In the genomic region with DNA sequence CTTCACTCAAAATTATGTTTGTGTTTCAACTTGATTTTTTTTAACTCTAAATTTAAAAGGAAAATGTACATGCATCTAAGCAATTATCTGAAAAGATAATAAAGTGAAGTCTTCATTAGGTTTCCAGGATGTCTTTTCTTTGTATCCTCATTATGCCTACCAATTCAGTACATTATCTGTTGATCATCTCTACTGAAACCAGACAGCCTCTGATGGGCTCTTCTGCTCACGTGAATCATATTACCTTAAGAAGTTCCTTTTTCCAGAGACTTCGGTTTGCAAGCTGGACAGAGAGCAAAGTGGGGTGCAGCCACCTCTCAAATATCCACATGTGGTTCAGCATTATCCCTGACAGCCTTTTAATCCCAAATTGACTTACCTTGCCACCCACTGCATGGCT, we compare ENCODE assay signal across 25 cellular contexts.
"Had no signal": no experiment of that assay in that cellular context is flagged by ENCODE, and none has a peak within 500 bp of the region (broad histone marks: within the 10 kb centered on the region; RNA-seq: fewer than 3 reads in every experiment).

No MANE protein-coding gene starts in this region.

- H3K4me2 ChIP-seq: KMS-11, PC-9 had no signal

- H3K4me3 Mint-ChIP-seq: IgD-negative memory B cell, T-helper 17 cell had no signal

- H3K4me1 ChIP-seq: Peyer's patch, SJCRH30 had no signal

- H3K9ac ChIP-seq: KMS-11 had no signal

- H3K27ac Mint-ChIP-seq: IgD-negative memory B cell, T-helper 17 cell had no signal

- ATAC-seq: K562, Right ventricle myocardium inferior, T-helper 17 cell had no signal

- H3K36me3 ChIP-seq: Peyer's patch, SJCRH30 had no signal

- H3K27me3 ChIP-seq: Peyer's patch, SJCRH30 had no signal

- H3K27ac ChIP-seq: HL-60, KMS-11, PC-9, Peyer's patch, SJCRH30, SK-N-MC had no signal

- H3K9me3 ChIP-seq: Peyer's patch, SJCRH30 had no signal

- DNase-seq: Kasumi-1, MM.1S, NCI-H1092 treated with DMSO at 0.1 percent for 48 hours, NCI-H1436, NCI-H187, NCI-H2029, NCI-H2081 treated with DMSO at 0.1 percent for 48 hours, NCI-H2171, NCI-H226, NCI-H446, NCI-H510A, NCI-H524 treated with DMSO at 0.1 percent for 48 hours, OCI-M1, PC-9, Peyer's patch, SHP77 treated with DMSO at 0.1 percent for 48 hours, SJCRH30, T-helper 1 cell, T-helper 17 cell had no signal

- H3K9me3 Mint-ChIP-seq: IgD-negative memory B cell had no signal

- H3K4me1 Mint-ChIP-seq: IgD-negative memory B cell, T-helper 17 cell had no signal

- H3K4me3 ChIP-seq: K562, PC-9, Peyer's patch, SJCRH30, SK-N-MC had no signal
